Comparison of ENCODE assay signal across 1 cellular context in genomic region chr17:79728169-79728907, GRCh38.
A peak's percentile ranks its signal among the peaks of the same experiment; 100 is the strongest.
TF ChIP-seq lines count a peak whose summit lies in the region.

No MANE protein-coding gene starts in this region.

TF ChIP-seq in IMR-90, 13 proteins besides CTCF, POLR2A, EP300 and RAD21:
- no peak for TF ChIP-seq RCOR1 (IDR thresholded peaks at IDR 0.05; ENCODE audit: insufficient replicate concordance, low read length)
- TF ChIP-seq, protein P1, sequence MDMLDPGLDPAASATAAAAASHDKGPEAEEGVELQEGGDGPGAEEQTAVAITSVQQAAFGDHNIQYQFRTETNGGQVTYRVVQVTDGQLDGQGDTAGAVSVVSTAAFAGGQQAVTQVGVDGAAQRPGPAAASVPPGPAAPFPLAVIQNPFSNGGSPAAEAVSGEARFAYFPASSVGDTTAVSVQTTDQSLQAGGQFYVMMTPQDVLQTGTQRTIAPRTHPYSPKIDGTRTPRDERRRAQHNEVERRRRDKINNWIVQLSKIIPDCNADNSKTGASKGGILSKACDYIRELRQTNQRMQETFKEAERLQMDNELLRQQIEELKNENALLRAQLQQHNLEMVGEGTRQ (IDR thresholded peaks at IDR 0.05; ENCODE audit: low read depth, low read length), result peak; percentile 99
